ENCODE assay signal across 9 cellular contexts in genomic region chr12:49537231-49537708, GRCh38. TPM values are rescaled to one million over a fixed set of nuclear protein-coding genes. Genes with fewer than 3 reads are reported as not detected.
DNase-seq lines count a peak whose midpoint lies in the region; ATAC-seq and TF ChIP-seq lines count a peak whose summit lies in the region.
"Had no signal": no experiment of that assay in that cellular context is flagged by ENCODE, and none has a peak within 500 bp of the region (broad histone marks: within the 10 kb centered on the region; RNA-seq: fewer than 3 reads in every experiment).

No MANE protein-coding gene starts in this region.

- no peaks in the 10 kb centered on the region for H3K36me3 ChIP-seq in BLaER1 treated with 17β-estradiol and CSF1 and Interleukin-3, amounts not matched to agents 10 nM and 100 nM
- no peaks in the 10 kb centered on the region for H3K36me3 ChIP-seq in HUES64 (ENCODE audit: insufficient read depth, low read length)

- in situ Hi-C loops in ACHN (cut with HindIII; ENCODE audit: low pct_ligation_motif_present, low pct_unique_long_range_greater_than_20kb, low sequenced_read_pairs), result no loop called here

- H3K9ac ChIP-seq in BLaER1 treated with 17β-estradiol and CSF1 and Interleukin-3, amounts not matched to agents 10 nM and 100 nM, result peak overlapping the region in 4 of 11 experiments; percentile 34 to 66 (median 55); a peak in 4 of 22 replicates
- no peak overlapping the region for H3K9ac ChIP-seq in HUES64 (ENCODE audit: low read depth, low read length)

- POLR2A ChIA-PET in naive thymus-derived CD8-positive, alpha-beta T cell (lab: Charles Lee), result interaction anchor here (0.7 to 4.4 kb wide), 2 partner anchors 12 to 126 kb away, joined by 4 to 24 read pairs; no protein-coding TSS in a partner anchor

- H3K36me3 Mint-ChIP-seq in naive thymus-derived CD8-positive, alpha-beta T cell, result no peaks in the 10 kb centered on the region

- H3K27me3 ChIP-seq in BLaER1 treated with 17β-estradiol and CSF1 and Interleukin-3, amounts not matched to agents 10 nM and 100 nM, result peaks cover 72 to 92% (median 82%) of the 10 kb centered on the region in 11 experiments
- H3K27me3 ChIP-seq in HUES64 (ENCODE audit: insufficient read depth, low read length), result peaks cover 79% of the 10 kb centered on the region

- H3K27ac Mint-ChIP-seq in naive thymus-derived CD8-positive, alpha-beta T cell, result peak overlapping the region in 5 of 10 donors; percentile 31 to 80 (median 38)

- H3K9me3 Mint-ChIP-seq in naive thymus-derived CD8-positive, alpha-beta T cell, result no peaks in the 10 kb centered on the region

- peak overlapping the region; percentile 51 to 71 (median 58); a peak in 18 of 20 replicates for H3K4me3 ChIP-seq in BLaER1 treated with 17β-estradiol and CSF1 and Interleukin-3, amounts not matched to agents 10 nM and 100 nM
- H3K4me3 ChIP-seq in HUES64 (ENCODE audit: low read length) (peak overlapping the region; percentile 45), coronary artery (peak overlapping the region; percentile 73)

- H3K4me3 Mint-ChIP-seq in naive thymus-derived CD8-positive, alpha-beta T cell, result peak overlapping the region; percentile 72 to 89 (median 84)

- H3K27me3 Mint-ChIP-seq in naive thymus-derived CD8-positive, alpha-beta T cell, result peaks cover 0 to 5% (median 0%) of the 10 kb centered on the region in 5 donors

- H3K9me3 ChIP-seq in BLaER1 treated with 17β-estradiol and CSF1 and Interleukin-3, amounts not matched to agents 10 nM and 100 nM (replicated peaks in 1 of 11), result no peaks in the 10 kb centered on the region
- H3K9me3 ChIP-seq in HUES64 (ENCODE audit: insufficient read depth, low read depth, low read length), result no peaks in the 10 kb centered on the region

- peaks cover 17 to 42% (median 34%) of the 10 kb centered on the region in 4 donors for H3K4me1 Mint-ChIP-seq in naive thymus-derived CD8-positive, alpha-beta T cell

- TF ChIP-seq CTCF in coronary artery (IDR thresholded peaks at IDR 0.05), result no peak

- DNase-seq in coronary artery (ENCODE audit: low spot score), result peak; percentile 47
- no peak for DNase-seq in naive thymus-derived CD8-positive, alpha-beta T cell
- no peak for DNase-seq in stimulated activated CD4-positive, alpha-beta T cell treated with anti-CD3 and anti-CD28 coated beads, Interleukin-2, amount 100 ng/mL, for 48 hours
- no peak for DNase-seq in ACHN
- no peak for DNase-seq in NCI-H526 (lab: John Stamatoyannopoulos, UW)

- 23% methylated on average over 9 of the region's 10 CpGs for WGBS in HUES64

- peaks cover 0 to 66% (median 38%) of the 10 kb centered on the region in 11 experiments; a peak in 18 of 22 replicates for H4K20me1 ChIP-seq in BLaER1 treated with 17β-estradiol and CSF1 and Interleukin-3, amounts not matched to agents 10 nM and 100 nM

- H3K27ac ChIP-seq in BLaER1 treated with 17β-estradiol and CSF1 and Interleukin-3, amounts not matched to agents 10 nM and 100 nM, result no peak overlapping the region
- H3K27ac ChIP-seq in HUES64 (ENCODE audit: low read depth, low read length), result no peak overlapping the region
- no peak overlapping the region for H3K27ac ChIP-seq in coronary artery

- no peak for ATAC-seq in naive thymus-derived CD8-positive, alpha-beta T cell
- no peak for ATAC-seq in GM21447 (IDR thresholded peaks at IDR 0.05; ENCODE audit: unreplicated experiment)

- peaks cover 24 to 54% (median 44%) of the 10 kb centered on the region in 10 experiments; a peak in 19 of 20 replicates for H3K4me1 ChIP-seq in BLaER1 treated with 17β-estradiol and CSF1 and Interleukin-3, amounts not matched to agents 10 nM and 100 nM
- H3K4me1 ChIP-seq in HUES64 (ENCODE audit: insufficient read depth, low read length), result peaks cover 8% of the 10 kb centered on the region

- H3K4me2 ChIP-seq in BLaER1 treated with 17β-estradiol and CSF1 and Interleukin-3, amounts not matched to agents 10 nM and 100 nM, result peak overlapping the region; percentile 76 to 100 (median 94)

RNA-seq across cellular contexts. Expression of gene KCNH3, which starts 1.6 kb away (rescaled TPM):
- polyA plus RNA-seq in HUES64 (2013, experiment 1 of 2), result 0.10 TPM
- 0.19 TPM for polyA plus RNA-seq in HUES64 (2013, experiment 2 of 2)
- 1 to 10 TPM; 7.1 to 8.5 TPM for total RNA-seq in naive thymus-derived CD8-positive, alpha-beta T cell
- 1 to 10 TPM; 2.4 to 5.7 (median 3.4) TPM for polyA plus RNA-seq in naive thymus-derived CD8-positive, alpha-beta T cell
- total RNA-seq: subcutaneous adipose tissue had no signal

RNA-seq across cellular contexts. Expression of gene MCRS1, which starts 30.7 kb away (rescaled TPM):
- 64.8 TPM for polyA plus RNA-seq in HUES64 (2013, experiment 1 of 2)
- polyA plus RNA-seq in HUES64 (2013, experiment 2 of 2), result 62.9 TPM
- 10 to 100 TPM; 94.4 to 99.7 TPM for total RNA-seq in naive thymus-derived CD8-positive, alpha-beta T cell
- polyA plus RNA-seq in naive thymus-derived CD8-positive, alpha-beta T cell, result 10 to 100 TPM; 52.2 to 58.0 (median 56.0) TPM
